15 cellular contexts compared by ENCODE assay signal in genomic region chr13:79560954-79561353, GRCh38.
"Had no signal": no experiment of that assay in that cellular context is flagged by ENCODE, and none has a peak within 500 bp of the region (broad histone marks: within the 10 kb centered on the region; RNA-seq: fewer than 3 reads in every experiment).

No MANE protein-coding gene starts in this region.

- H3K27ac Mint-ChIP-seq: activated naive CD4-positive, alpha-beta T cell treated with anti-CD3 and anti-CD28 coated beads for 36 hours; activated T-helper 1 cell treated with anti-CD3 and anti-CD28 coated beads, Interleukin-12 subunit alpha, Interleukin-12 subunit beta, Interleukin-2, Interleukin-4 antibody, amounts not matched to agents 30 ng/mL and 10 ng/mL and 1 ng/mL, durations not matched to agents 14 hours and 24 hours and 36 hours; nephron progenitor cell; stimulated activated naive B cell treated with anti-CD40 and anti-IgM and Interleukin-4, amounts not matched to agents 10 μg/mL and 1 μg/mL and 100 μg/mL, for 72 hours had no signal

- H3K27me3 ChIP-seq: ascending aorta, cardiac muscle cell, dorsolateral prefrontal cortex, esophagus muscularis mucosa, hepatocyte, tibial artery, uterus had no signal

- H3K4me3 Mint-ChIP-seq: activated naive CD4-positive, alpha-beta T cell treated with anti-CD3 and anti-CD28 coated beads for 36 hours; activated T-helper 1 cell treated with anti-CD3 and anti-CD28 coated beads, Interleukin-12 subunit alpha, Interleukin-12 subunit beta, Interleukin-2, Interleukin-4 antibody, amounts not matched to agents 30 ng/mL and 10 ng/mL and 1 ng/mL, durations not matched to agents 14 hours and 24 hours and 36 hours; nephron progenitor cell; stimulated activated naive B cell treated with anti-CD40 and anti-IgM and Interleukin-4, amounts not matched to agents 10 μg/mL and 1 μg/mL and 100 μg/mL, for 72 hours had no signal

- H3K4me3 ChIP-seq: ascending aorta, cardiac muscle cell, dorsolateral prefrontal cortex, esophagus muscularis mucosa, hepatocyte, tibial artery, uterus had no signal

- H3K79me2 ChIP-seq: hepatocyte had no signal

- H3K9me3 ChIP-seq: uterus had no signal

- H3K27ac ChIP-seq: ascending aorta, cardiac muscle cell, dorsolateral prefrontal cortex, esophagus muscularis mucosa, hepatocyte, tibial artery, uterus had no signal

- H3K36me3 ChIP-seq: uterus had no signal

- H3K4me1 ChIP-seq: ascending aorta, esophagus muscularis mucosa, tibial artery, uterus had no signal

- H2AFZ ChIP-seq: hepatocyte had no signal

- ATAC-seq: activated CD4-positive, CD25-positive, alpha-beta regulatory T cell treated with anti-CD3 and anti-CD28 coated beads, Interleukin-2, amount 50 U/mL, for 24 hours; stimulated activated naive B cell treated with anti-CD40 and anti-IgM and Interleukin-4, amounts not matched to agents 10 μg/mL and 1 μg/mL and 100 μg/mL, for 72 hours had no signal

- H3K4me2 ChIP-seq: hepatocyte had no signal

- DNase-seq: activated naive CD4-positive, alpha-beta T cell treated with anti-CD3 and anti-CD28 coated beads for 36 hours; dorsolateral prefrontal cortex; kidney; nephron progenitor cell; occipital lobe; stimulated activated CD4-positive, alpha-beta T cell treated with anti-CD3 and anti-CD28 coated beads, Interleukin-2, amount 100 ng/mL, for 48 hours; stimulated activated naive B cell treated with anti-CD40 and anti-IgM and Interleukin-4, amounts not matched to agents 10 μg/mL and 1 μg/mL and 100 μg/mL, for 72 hours; tibial artery; uterus had no signal
